Comparison of ENCODE assay signal across 12 cellular contexts in genomic region chr1:1024421-1025415, GRCh38. TPM values are rescaled to one million over a fixed set of nuclear protein-coding genes. Genes with fewer than 3 reads are reported as not detected.
DNase-seq lines count a peak whose midpoint lies in the region; ATAC-seq and TF ChIP-seq lines count a peak whose summit lies in the region.
"Had no signal": no experiment of that assay in that cellular context is flagged by ENCODE, and none has a peak within 500 bp of the region (broad histone marks: within the 10 kb centered on the region; RNA-seq: fewer than 3 reads in every experiment).

No MANE protein-coding gene starts in this region.

- no peak overlapping the region for H2BK5ac ChIP-seq in mesendoderm (ENCODE audit: low read length)

- H3K27ac ChIP-seq in A673 (ENCODE audit: low read depth, low read length, poor library complexity, severe bottlenecking): peak overlapping the region; percentile 67
- H3K27ac ChIP-seq in mesendoderm (ENCODE audit: low read depth, low read length): peak overlapping the region; percentile 36

- H3K36me3 ChIP-seq in A673 (ENCODE audit: insufficient read depth, low read length, poor library complexity, severe bottlenecking) (peaks cover 7% of the 10 kb centered on the region), NT2/D1 (ENCODE audit: insufficient read depth, insufficient read length, low read length) (peaks cover 54% of the 10 kb centered on the region), mesendoderm (ENCODE audit: control insufficient read depth, insufficient read depth, low read length) (no peaks in the 10 kb centered on the region)

- ATAC-seq in esophagus mucosa (peak; percentile 60), GM21515 (IDR thresholded peaks at IDR 0.05; ENCODE audit: unreplicated experiment) (no peak)

- H2AK5ac ChIP-seq in mesendoderm (ENCODE audit: low read length): no peak overlapping the region

- peak overlapping the region; percentile 47 for H2BK120ac ChIP-seq in mesendoderm (ENCODE audit: low read depth, low read length)

- DNase-seq in A673 (ENCODE audit: low spot score) (no peak), NT2/D1 (ENCODE audit: low read depth, low spot score) (peak; percentile 57), mesendoderm (peak; percentile 93), NCI-H1694 (lab: John Stamatoyannopoulos, UW) (no peak), GM19238 (ENCODE audit: insufficient read length, low spot score) (no peak), GM13977 (ENCODE audit: low spot score) (no peak)
- DNase-seq: activated gamma-delta T cell treated with Interleukin-2 at 50 U/mL for 16 hours, AML-193, foreskin fibroblast had no signal

- peak overlapping the region; percentile 42 for H3K18ac ChIP-seq in mesendoderm (ENCODE audit: low read length)

- in situ Hi-C loops in GM13977 (cut with MboI; ENCODE audit: low pct_unique_long_range_greater_than_20kb, low sequenced_read_pairs, unreplicated experiment): no loop called here

- H4K8ac ChIP-seq in mesendoderm (ENCODE audit: low read depth, low read length): no peak overlapping the region

- no peaks in the 10 kb centered on the region for H3K79me2 ChIP-seq in mesendoderm (ENCODE audit: control insufficient read depth, insufficient read depth, low read length)

- no peak overlapping the region for H4K5ac ChIP-seq in mesendoderm (ENCODE audit: low read length)

- no peaks in the 10 kb centered on the region for H3K27me3 ChIP-seq in A673 (replicated peaks; ENCODE audit: insufficient read depth, low read depth, low read length, poor library complexity)
- H3K27me3 ChIP-seq in NT2/D1 (ENCODE audit: insufficient read depth, insufficient read length): no peaks in the 10 kb centered on the region
- H3K27me3 ChIP-seq in mesendoderm (ENCODE audit: insufficient read depth, low read length, poor library complexity): no peaks in the 10 kb centered on the region

- POLR2A ChIA-PET in A673 (lab: Charles Lee; ENCODE audit: low non-redundant PET): no interaction called here

- H3K4me1 ChIP-seq in A673 (ENCODE audit: insufficient read depth, low read length, poor library complexity, severe bottlenecking) (peaks cover 70% of the 10 kb centered on the region), NT2/D1 (ENCODE audit: insufficient read depth, insufficient read length) (peaks cover 30% of the 10 kb centered on the region), mesendoderm (ENCODE audit: control insufficient read depth, low read depth, low read length) (peaks cover 8% of the 10 kb centered on the region)

- no TSS peak for BruUV-seq in A673 (replicated peaks; lab: Mats Ljungman, UMichigan)

- peak overlapping the region; percentile 72 for H3K9ac ChIP-seq in NT2/D1 (ENCODE audit: insufficient read length, low read depth)
- H3K9ac ChIP-seq in mesendoderm (ENCODE audit: low read length): peak overlapping the region; percentile 44

- CTCF ChIA-PET in A673 (lab: Charles Lee): interaction anchor here (0.6 kb wide), 1 partner anchor 36 kb away, joined by 3 read pairs; no protein-coding TSS in a partner anchor

- no peak overlapping the region for H3K4me3 ChIP-seq in A673 (ENCODE audit: low read depth, low read length, poor library complexity, severe bottlenecking)
- no peak overlapping the region for H3K4me3 ChIP-seq in NT2/D1 (ENCODE audit: insufficient read length, low read depth)
- no peak overlapping the region for H3K4me3 ChIP-seq in mesendoderm (ENCODE audit: low read length)

- WGBS in mesendoderm (ENCODE audit: extremely low coverage, insufficient coverage, low lambda C conversion rate): no CpG with 5 or more reads among the region's 35 CpGs

- intact Hi-C loops in A673 (cut with micrococcal nuclease; ENCODE audit: unreplicated experiment): loop anchor here (10.0 kb wide), 1 partner anchor 280 kb away; the partner anchor contains the start of genes ACAP3 and PUSL1

- no peak overlapping the region for H3K4me2 ChIP-seq in mesendoderm (ENCODE audit: low read length)

- H3K9me3 ChIP-seq in A673 (ENCODE audit: low read depth, low read length, poor library complexity, severe bottlenecking): no peaks in the 10 kb centered on the region
- no peaks in the 10 kb centered on the region for H3K9me3 ChIP-seq in NT2/D1 (ENCODE audit: insufficient read depth, low read length)

- H3K56ac ChIP-seq in mesendoderm (ENCODE audit: low read length): peak overlapping the region; percentile 74

- peaks cover 4% of the 10 kb centered on the region for H3K79me1 ChIP-seq in mesendoderm (ENCODE audit: low read length)

- no peak overlapping the region for H3K23ac ChIP-seq in mesendoderm (ENCODE audit: low read length)

- H3K4ac ChIP-seq in mesendoderm (ENCODE audit: low read depth, low read length): peak overlapping the region; percentile 61

- TF ChIP-seq CTCF in A673 (conservative IDR thresholded peaks at IDR 0.05; ENCODE audit: low read depth, low read length) (no peak), GM13977 (IDR thresholded peaks at IDR 0.05; ENCODE audit: extremely low read depth, insufficient read depth, missing control alignments) (no peak)

- no peak overlapping the region for H2BK15ac ChIP-seq in mesendoderm (replicated peaks; ENCODE audit: low read depth)

RNA-seq across cellular contexts. Expression of gene AGRN, which starts 4.8 kb away (rescaled TPM):
- total RNA-seq in A673 (2021): 151 and 164 TPM in 2 replicates
- total RNA-seq in esophagus mucosa: 41.0 TPM
- 26.7 TPM for polyA plus RNA-seq in mesendoderm (2013, experiment 1 of 2)
- polyA plus RNA-seq in mesendoderm (2013, experiment 2 of 2): 26.6 TPM

RNA-seq across cellular contexts. Expression of gene ISG15, which starts 11.4 kb away (rescaled TPM):
- 45.3 and 55.6 TPM in 2 replicates for total RNA-seq in A673 (2021)
- total RNA-seq in esophagus mucosa: 12.1 TPM
- polyA plus RNA-seq in mesendoderm (2013, experiment 1 of 2): 13.2 TPM
- 12.9 TPM for polyA plus RNA-seq in mesendoderm (2013, experiment 2 of 2)

RNA-seq across cellular contexts. Expression of gene HES4, which starts 24.8 kb away (rescaled TPM):
- 18.5 and 20.8 TPM in 2 replicates for total RNA-seq in A673 (2021)
- 15.7 TPM for total RNA-seq in esophagus mucosa
- polyA plus RNA-seq in mesendoderm (2013, experiment 1 of 2): 0.27 TPM
- polyA plus RNA-seq in mesendoderm (2013, experiment 2 of 2): 0.34 TPM
- polyA plus RNA-seq: IgD-negative memory B cell had no signal

RNA-seq across cellular contexts. Expression of gene PERM1, which starts 42.8 kb away (rescaled TPM):
- 0.28 TPM in 1 of 2 replicates, not detected in the other for total RNA-seq in A673 (2021)
- not detected for total RNA-seq in esophagus mucosa
- not detected for polyA plus RNA-seq in mesendoderm (2013, experiment 1 of 2)
- not detected for polyA plus RNA-seq in mesendoderm (2013, experiment 2 of 2)
- polyA plus RNA-seq: IgD-negative memory B cell had no signal

RNA-seq across cellular contexts. Expression of gene RNF223, which starts 49.4 kb away (rescaled TPM):
- not detected in 2 replicates for total RNA-seq in A673 (2021)
- total RNA-seq in esophagus mucosa: 22.3 TPM
- not detected for polyA plus RNA-seq in mesendoderm (2013, experiment 1 of 2)
- polyA plus RNA-seq in mesendoderm (2013, experiment 2 of 2): not detected
- polyA plus RNA-seq: IgD-negative memory B cell had no signal

Comparison
In these comparisons a context has a peak if more than half of its experiments do, and no peak if none do; other contexts are left out.
1. DNase-seq: peak in NT2/D1 (single experiment) and mesendoderm (single experiment); none in A673 (single experiment), NCI-H1694 (single experiment), GM19238 (single experiment) and GM13977 (single experiment).